ENCODE assay signal across 8 cellular contexts in the genomic region with DNA sequence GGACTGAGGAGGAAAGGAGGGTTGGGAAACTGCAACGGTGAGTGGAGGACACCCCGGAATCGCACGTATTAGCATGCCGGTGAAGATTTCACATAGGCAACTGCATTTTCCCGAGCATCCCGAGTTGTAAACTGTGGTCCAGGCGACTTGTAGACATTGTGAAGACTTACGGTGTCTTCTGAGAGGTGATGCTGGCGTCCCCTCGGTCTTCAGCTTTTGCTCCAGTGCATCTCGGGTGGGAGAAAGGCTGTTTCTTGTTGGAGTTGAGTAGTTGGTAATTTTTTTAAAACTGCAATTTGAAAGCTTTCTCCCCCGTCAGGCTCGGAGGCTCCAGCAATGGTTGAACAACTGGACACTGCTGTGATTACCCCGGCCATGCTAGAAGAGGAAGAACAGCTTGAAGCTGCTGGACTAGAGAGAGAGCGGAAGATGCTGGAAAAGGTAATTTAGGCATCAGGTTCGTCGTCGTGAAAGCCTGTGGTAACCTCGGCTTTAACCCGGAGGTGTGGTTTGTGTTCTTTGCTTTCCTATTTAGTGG. TPM values are rescaled to one million over a fixed set of nuclear protein-coding genes. Genes with fewer than 3 reads are reported as not detected.
DNase-seq lines count a peak whose midpoint lies in the region; ATAC-seq and TF ChIP-seq lines count a peak whose summit lies in the region.

No MANE protein-coding gene starts in this region.

- TF ChIP-seq CTCF in activated CD8-positive, alpha-beta T cell treated with anti-CD3 and anti-CD28 coated beads for 36 hours (IDR thresholded peaks at IDR 0.05) = no peak
- no peak for TF ChIP-seq CTCF in osteocyte (IDR thresholded peaks at IDR 0.05)

- peaks cover 31% of the 10 kb centered on the region for H3K36me3 Mint-ChIP-seq in activated CD8-positive, alpha-beta T cell treated with anti-CD3 and anti-CD28 coated beads for 36 hours (ENCODE audit: low read depth)
- no peaks in the 10 kb centered on the region for H3K36me3 Mint-ChIP-seq in osteocyte (ENCODE audit: unreplicated experiment)

- H3K4me3 Mint-ChIP-seq in activated CD8-positive, alpha-beta T cell treated with anti-CD3 and anti-CD28 coated beads for 36 hours = peak overlapping the region; percentile 96
- H3K4me3 Mint-ChIP-seq in osteocyte (ENCODE audit: unreplicated experiment) = peak overlapping the region; percentile 100

- peak overlapping the region; percentile 95 for H3K27ac Mint-ChIP-seq in activated CD8-positive, alpha-beta T cell treated with anti-CD3 and anti-CD28 coated beads for 36 hours
- peak overlapping the region; percentile 94 for H3K27ac Mint-ChIP-seq in osteocyte (ENCODE audit: unreplicated experiment)

- CTCF ChIA-PET in activated CD8-positive, alpha-beta T cell treated with anti-CD3 and anti-CD28 coated beads for 36 hours (lab: Charles Lee) = interaction anchor here (1.0 kb wide), 1 partner anchor 10 kb away, joined by 3 read pairs; no protein-coding TSS in a partner anchor

- intact Hi-C loops in activated CD8-positive, alpha-beta T cell treated with anti-CD3 and anti-CD28 coated beads for 36 hours (cut with micrococcal nuclease) = no loop called here

- H3K4me1 Mint-ChIP-seq in activated CD8-positive, alpha-beta T cell treated with anti-CD3 and anti-CD28 coated beads for 36 hours (ENCODE audit: low read depth) = peaks cover 14% of the 10 kb centered on the region
- H3K4me1 Mint-ChIP-seq in osteocyte (ENCODE audit: unreplicated experiment) = peaks cover 23% of the 10 kb centered on the region

- H3K27me3 Mint-ChIP-seq in activated CD8-positive, alpha-beta T cell treated with anti-CD3 and anti-CD28 coated beads for 36 hours = peaks cover 2% of the 10 kb centered on the region
- no peaks in the 10 kb centered on the region for H3K27me3 Mint-ChIP-seq in osteocyte (ENCODE audit: unreplicated experiment)

- no peaks in the 10 kb centered on the region for H3K9me3 Mint-ChIP-seq in activated CD8-positive, alpha-beta T cell treated with anti-CD3 and anti-CD28 coated beads for 36 hours
- H3K9me3 Mint-ChIP-seq in osteocyte (ENCODE audit: unreplicated experiment) = no peaks in the 10 kb centered on the region

- peak; percentile 9 for ATAC-seq in GM21390 (IDR thresholded peaks at IDR 0.05; ENCODE audit: unreplicated experiment)
- peak; percentile 7 for ATAC-seq in activated CD8-positive, alpha-beta T cell treated with anti-CD3 and anti-CD28 coated beads for 36 hours

- in situ Hi-C loops in KBM-7 (cut with MboI; ENCODE audit: low pct_unique_long_range_greater_than_20kb, low sequenced_read_pairs) = no loop called here

- POLR2A ChIA-PET in activated CD8-positive, alpha-beta T cell treated with anti-CD3 and anti-CD28 coated beads for 36 hours (lab: Charles Lee) = interaction anchor here (0.6 to 1.5 kb wide), 8 partner anchors 9 to 1578 kb away, joined by 3 to 4 read pairs (median 3); no protein-coding TSS in a partner anchor

- DNase-seq in ELR (ENCODE audit: low read depth) (peak; percentile 46), KBM-7 (peak; percentile 69), germinal center (ENCODE audit: low spot score) (peak; percentile 24), osteocyte (ENCODE audit: extremely low spot score, unreplicated experiment) (no peak), midbrain (lab: John Stamatoyannopoulos, UW) (no peak)
- DNase-seq in activated CD8-positive, alpha-beta T cell treated with anti-CD3 and anti-CD28 coated beads for 36 hours = peak; percentile 8
- DNase-seq in stimulated activated naive CD4-positive, alpha-beta T cell treated with Interleukin-2 at 50 U/mL for 16 hours (lab: John Stamatoyannopoulos, UW) = no peak

RNA-seq across cellular contexts. Expression of a gene that starts 0.5 kb away (rescaled TPM):
- 100 to 1,000 TPM; 146 to 148 TPM for total RNA-seq in activated CD8-positive, alpha-beta T cell treated with anti-CD3 and anti-CD28 coated beads for 36 hours
- total RNA-seq in osteocyte = 22.3 and 23.3 TPM in 2 replicates

Comparison
In these comparisons a context has a peak if more than half of its experiments do, and no peak if none do; other contexts are left out.
1. DNase-seq: peak in ELR (single experiment), KBM-7 (single experiment), activated CD8-positive, alpha-beta T cell treated with anti-CD3 and anti-CD28 coated beads for 36 hours (single experiment) and germinal center (single experiment); none in osteocyte (single experiment), stimulated activated naive CD4-positive, alpha-beta T cell treated with Interleukin-2 at 50 U/mL for 16 hours (single experiment) and midbrain (single experiment).